In genomic region chr19:3545669-3546034, GRCh38 we compare ENCODE assay signal across 15 cellular contexts. TPM values are rescaled to one million over a fixed set of nuclear protein-coding genes. Genes with fewer than 3 reads are reported as not detected.
DNase-seq lines count a peak whose midpoint lies in the region; ATAC-seq, FAIRE-seq and TF ChIP-seq lines count a peak whose summit lies in the region.
"Had no signal": no experiment of that assay in that cellular context is flagged by ENCODE, and none has a peak within 500 bp of the region (broad histone marks: within the 10 kb centered on the region; RNA-seq: fewer than 3 reads in every experiment).

No MANE protein-coding gene starts in this region.

- H3K36me3 ChIP-seq in mammary epithelial cell (ENCODE audit: insufficient read depth, low read length) (peaks cover 3% of the 10 kb centered on the region), SJCRH30 (peaks cover 7% of the 10 kb centered on the region; the same call in 1 of the 2 replicates), kidney (ENCODE audit: control insufficient read depth in 1 of 2, insufficient read depth in 2 of 2, low read length in 2 of 2) (peaks cover 0 to 13% of the 10 kb centered on the region in 2 donors)
- peaks cover 0 to 68% (median 0%) of the 10 kb centered on the region in 3 experiments for H3K36me3 ChIP-seq in naive thymus-derived CD4-positive, alpha-beta T cell (ENCODE audit: control insufficient read depth in 2 of 3, insufficient read depth in 3 of 3, low read length in 3 of 3)
- H3K36me3 ChIP-seq: transverse colon had no signal

- in situ Hi-C loops in mammary epithelial cell (cut with MboI; ENCODE audit: low sequenced_read_pairs in 2 of 2), result no loop called here

- H3K9ac ChIP-seq in mammary epithelial cell (ENCODE audit: insufficient read depth, low read length) (no peak overlapping the region), kidney (ENCODE audit: low read length in 2 of 2) (no peak overlapping the region)

- peak overlapping the region; percentile 85 for H3K27ac Mint-ChIP-seq in MCF 10A (ENCODE audit: low read depth, unreplicated experiment)
- peak overlapping the region; percentile 85 for H3K27ac Mint-ChIP-seq in activated T-helper 17 cell treated with anti-CD3 and anti-CD28 coated beads, Interleukin-2, amount 50 U/mL, for 72 hours
- H3K27ac Mint-ChIP-seq in naive thymus-derived CD4-positive, alpha-beta T cell, result peak overlapping the region in 8 of 9 donors; percentile 30 to 85 (median 55)
- H3K27ac Mint-ChIP-seq: GM23338, nephron had no signal

- peaks cover 11% of the 10 kb centered on the region for H3K4me1 Mint-ChIP-seq in MCF 10A (ENCODE audit: insufficient read depth, unreplicated experiment)
- H3K4me1 Mint-ChIP-seq in activated T-helper 17 cell treated with anti-CD3 and anti-CD28 coated beads, Interleukin-2, amount 50 U/mL, for 72 hours, result peaks cover 5% of the 10 kb centered on the region
- H3K4me1 Mint-ChIP-seq in naive thymus-derived CD4-positive, alpha-beta T cell, result peaks cover 4 to 17% (median 11%) of the 10 kb centered on the region in 7 donors
- H3K4me1 Mint-ChIP-seq: GM23338, nephron had no signal

- dilution Hi-C loops in mammary epithelial cell (cut with HindIII; ENCODE audit: low sequenced_read_pairs), result no loop called here

- CTCF ChIA-PET in MCF 10A (lab: Yijun Ruan, JAX) (interaction anchor here (0.6 to 3.0 kb wide), 11 partner anchors 9 to 219 kb away, joined by 3 to 22 read pairs (median 4); partner anchors contain the start of genes MFSD12 and TJP3), mammary epithelial cell (lab: Charles Lee; ENCODE audit: low non-redundant PET) (interaction anchor here (0.7 kb wide), 1 partner anchor 39 kb away, joined by 3 read pairs; no protein-coding TSS in a partner anchor)
- CTCF ChIA-PET in naive thymus-derived CD4-positive, alpha-beta T cell (lab: Charles Lee), result interaction anchor here (0.6 to 3.2 kb wide), 7 partner anchors 10 to 251 kb away, joined by 3 to 30 read pairs (median 4); partner anchors contain the start of genes GIPC3 and MFSD12

- no TSS peak for BruUV-seq in MCF 10A (replicated peaks; lab: Mats Ljungman, UMichigan)
- no TSS peak for BruUV-seq in mammary epithelial cell (replicated peaks; lab: Mats Ljungman, UMichigan)

- ATAC-seq in activated T-helper 17 cell treated with anti-CD3 and anti-CD28 coated beads, Interleukin-2, amount 50 U/mL, for 72 hours (replicated peaks), result no peak
- no peak for ATAC-seq in naive thymus-derived CD4-positive, alpha-beta T cell
- no peak for ATAC-seq in GM21619 (IDR thresholded peaks at IDR 0.05; ENCODE audit: unreplicated experiment)

- WGBS in mammary epithelial cell (ENCODE audit: low coverage, missing lambda C conversion rate), result 43% methylated on average over 10 of the region's 10 CpGs

- intact Hi-C loops in MCF 10A (cut with micrococcal nuclease) (loop anchor here (1.0 kb wide), 1 partner anchor 73 kb away; no protein-coding TSS in a partner anchor), mammary epithelial cell (cut with micrococcal nuclease) (loop anchor here (1.0 kb wide), 2 partner anchors 30 to 73 kb away; no protein-coding TSS in a partner anchor), kidney (cut with DNase I) (no loop called here)
- intact Hi-C loops in naive thymus-derived CD4-positive, alpha-beta T cell (cut with micrococcal nuclease), result loop anchor here (1.0 to 2.0 kb wide), 4 partner anchors 9 to 161 kb away; partner anchors contain the start of gene GIPC3 (in 1 of the 2)

- H3K9me3 ChIP-seq in mammary epithelial cell (replicated peaks; ENCODE audit: insufficient read depth, low read length) (no peaks in the 10 kb centered on the region), SJCRH30 (replicated peaks) (no peaks in the 10 kb centered on the region), kidney (ENCODE audit: control insufficient read depth in 1 of 2, low read length in 2 of 2) (no peaks in the 10 kb centered on the region)
- H3K9me3 ChIP-seq in naive thymus-derived CD4-positive, alpha-beta T cell (ENCODE audit: control insufficient read depth in 2 of 3, low read length in 3 of 3), result no peaks in the 10 kb centered on the region
- H3K9me3 ChIP-seq: heart left ventricle, transverse colon had no signal

- H3K27me3 Mint-ChIP-seq in MCF 10A (ENCODE audit: insufficient read depth, unreplicated experiment), result no peaks in the 10 kb centered on the region
- H3K27me3 Mint-ChIP-seq in activated T-helper 17 cell treated with anti-CD3 and anti-CD28 coated beads, Interleukin-2, amount 50 U/mL, for 72 hours, result no peaks in the 10 kb centered on the region
- H3K27me3 Mint-ChIP-seq in naive thymus-derived CD4-positive, alpha-beta T cell, result no peaks in the 10 kb centered on the region

- TF ChIP-seq CTCF in MCF 10A (IDR thresholded peaks at IDR 0.05; ENCODE audit: unreplicated experiment) (no peak), mammary epithelial cell (conservative IDR thresholded peaks at IDR 0.05 in 1 of 2, IDR thresholded peaks at IDR 0.05 in 1 of 2; ENCODE audit: extremely low read depth in 1 of 2, insufficient read depth in 1 of 2, low read depth in 1 of 2, low read length in 2 of 2) (no peak), kidney (IDR thresholded peaks at IDR 0.05; ENCODE audit: borderline replicate concordance, extremely low read depth, insufficient read depth) (no peak)

- no peak for FAIRE-seq in kidney (lab: Jason Lieb, UNC)

- H3K79me2 ChIP-seq in mammary epithelial cell (ENCODE audit: insufficient read depth, low read length), result peaks cover 22% of the 10 kb centered on the region

- no peak overlapping the region for H2AFZ ChIP-seq in mammary epithelial cell (ENCODE audit: low read depth, low read length)
- H2AFZ ChIP-seq: GM23338 had no signal

- H3K4me2 ChIP-seq in mammary epithelial cell (ENCODE audit: insufficient read depth, low read depth, low read length), result no peak overlapping the region
- H3K4me2 ChIP-seq: GM23338 had no signal

- peaks cover 4% of the 10 kb centered on the region for H4K20me1 ChIP-seq in mammary epithelial cell (ENCODE audit: insufficient read depth, low read length)

- POLR2A ChIA-PET in MCF 10A (lab: Yijun Ruan, JAX), result interaction anchor here (0.6 to 2.1 kb wide), 3 partner anchors 8 to 32 kb away, joined by 3 to 15 read pairs (median 3); partner anchors contain the start of gene MFSD12
- POLR2A ChIA-PET in naive thymus-derived CD4-positive, alpha-beta T cell (lab: Charles Lee), result interaction anchor here (0.9 to 3.6 kb wide), 3 partner anchors 9 to 82 kb away, joined by 3 to 25 read pairs (median 10); partner anchors contain the start of gene MFSD12

- DNase-seq in MCF 10A (ENCODE audit: unreplicated experiment), result no peak
- no peak for DNase-seq in mammary epithelial cell
- DNase-seq in naive thymus-derived CD4-positive, alpha-beta T cell, result no peak
- DNase-seq in stimulated activated CD4-positive, alpha-beta T cell treated with anti-CD3 and anti-CD28 coated beads, Interleukin-2, amount 100 ng/mL, for 24 hours, result no peak
- DNase-seq in SJCRH30, result no peak
- DNase-seq in kidney, result no peak
- DNase-seq: amniotic stem cell had no signal

- H3K4me3 Mint-ChIP-seq in MCF 10A (ENCODE audit: unreplicated experiment), result no peak overlapping the region
- peak overlapping the region; percentile 13 for H3K4me3 Mint-ChIP-seq in activated T-helper 17 cell treated with anti-CD3 and anti-CD28 coated beads, Interleukin-2, amount 50 U/mL, for 72 hours
- peak overlapping the region in 1 of 10 donors; percentile 42 for H3K4me3 Mint-ChIP-seq in naive thymus-derived CD4-positive, alpha-beta T cell
- H3K4me3 Mint-ChIP-seq: GM23338, immature natural killer cell, nephron had no signal

- H3K36me3 Mint-ChIP-seq in MCF 10A (ENCODE audit: insufficient read depth, unreplicated experiment), result peaks cover 41% of the 10 kb centered on the region
- H3K36me3 Mint-ChIP-seq in activated T-helper 17 cell treated with anti-CD3 and anti-CD28 coated beads, Interleukin-2, amount 50 U/mL, for 72 hours (ENCODE audit: low read depth), result peaks cover 18% of the 10 kb centered on the region
- H3K36me3 Mint-ChIP-seq in naive thymus-derived CD4-positive, alpha-beta T cell, result peaks cover 0 to 2% (median 0%) of the 10 kb centered on the region in 5 donors
- H3K36me3 Mint-ChIP-seq: immature natural killer cell had no signal

- H3K4me1 ChIP-seq in mammary epithelial cell (ENCODE audit: insufficient read depth, low read length), result peaks cover 15% of the 10 kb centered on the region
- H3K4me1 ChIP-seq in naive thymus-derived CD4-positive, alpha-beta T cell (ENCODE audit: control insufficient read depth in 2 of 2, insufficient read depth in 2 of 2, low read length in 2 of 2), result no peaks in the 10 kb centered on the region
- no peaks in the 10 kb centered on the region for H3K4me1 ChIP-seq in SJCRH30
- peaks cover 0 to 3% of the 10 kb centered on the region in 2 donors for H3K4me1 ChIP-seq in kidney (ENCODE audit: control insufficient read depth in 1 of 2, insufficient read depth in 1 of 2, low read depth in 1 of 2, low read length in 2 of 2)
- H3K4me1 ChIP-seq: transverse colon had no signal

- no peak overlapping the region for H3K27ac ChIP-seq in mammary epithelial cell (ENCODE audit: insufficient read depth, low read depth, low read length)
- peak overlapping the region; percentile 19 for H3K27ac ChIP-seq in naive thymus-derived CD4-positive, alpha-beta T cell (ENCODE audit: low read depth, low read length)
- H3K27ac ChIP-seq in SJCRH30, result no peak overlapping the region
- no peak overlapping the region for H3K27ac ChIP-seq in kidney (ENCODE audit: low read depth in 2 of 2, low read length in 2 of 2)
- H3K27ac ChIP-seq: heart left ventricle, transverse colon had no signal

- no peaks in the 10 kb centered on the region for H3K27me3 ChIP-seq in mammary epithelial cell (ENCODE audit: insufficient read depth, low read length)
- no peaks in the 10 kb centered on the region for H3K27me3 ChIP-seq in naive thymus-derived CD4-positive, alpha-beta T cell (ENCODE audit: control insufficient read depth in 2 of 2, insufficient read depth in 2 of 2, low read length in 2 of 2)
- H3K27me3 ChIP-seq in SJCRH30, result no peaks in the 10 kb centered on the region
- H3K27me3 ChIP-seq: heart left ventricle, transverse colon had no signal

- H3K4me3 ChIP-seq in mammary epithelial cell (replicated peaks in 1 of 3; ENCODE audit: insufficient read depth in 1 of 3, low read depth in 2 of 3, low read length in 3 of 3) (no peak overlapping the region), SJCRH30 (no peak overlapping the region), kidney (ENCODE audit: low read length in 2 of 2) (no peak overlapping the region)
- H3K4me3 ChIP-seq in naive thymus-derived CD4-positive, alpha-beta T cell (ENCODE audit: low read length), result no peak overlapping the region
- H3K4me3 ChIP-seq: GM23338, heart left ventricle, transverse colon had no signal

- no peaks in the 10 kb centered on the region for H3K9me3 Mint-ChIP-seq in MCF 10A (ENCODE audit: unreplicated experiment)
- H3K9me3 Mint-ChIP-seq in activated T-helper 17 cell treated with anti-CD3 and anti-CD28 coated beads, Interleukin-2, amount 50 U/mL, for 72 hours, result no peaks in the 10 kb centered on the region
- no peaks in the 10 kb centered on the region for H3K9me3 Mint-ChIP-seq in naive thymus-derived CD4-positive, alpha-beta T cell
- H3K9me3 Mint-ChIP-seq: GM23338, immature natural killer cell, nephron had no signal

RNA-seq across cellular contexts. Expression of gene TEKTIP1, which starts 6.7 kb away (rescaled TPM):
- 0.49 and 1.0 TPM in 2 replicates for total RNA-seq in MCF 10A (2022)
- 1 to 10 TPM in 1 of 2 donors, not detected in 1; 1.9 TPM for total RNA-seq in mammary epithelial cell
- polyA plus RNA-seq in mammary epithelial cell, result not detected
- polyA minus RNA-seq in mammary epithelial cell, result not detected
- total RNA-seq in activated T-helper 17 cell treated with anti-CD3 and anti-CD28 coated beads, Interleukin-2, amount 50 U/mL, for 72 hours, result 1 to 10 TPM; 2.1 to 4.0 TPM
- 10 to 100 TPM in 3 of 5 experiments, 1 to 10 TPM in 2; 5.6 to 11.5 (median 10.6) TPM for total RNA-seq in naive thymus-derived CD4-positive, alpha-beta T cell
- polyA plus RNA-seq in naive thymus-derived CD4-positive, alpha-beta T cell, result not detected
- total RNA-seq in SJCRH30 (2014; rRNA removed; shearing (Covaris generic)), result not detected in 2 replicates
- total RNA-seq in kidney, result 9.2 TPM
- polyA plus RNA-seq in kidney (ENCODE audit: insufficient read depth, low read depth, low replicate concordance), result 1.2 TPM
- total RNA-seq: GM23338, renal cortical epithelial cell had no signal
- polyA plus RNA-seq: GM23338, heart left ventricle, immature natural killer cell had no signal

RNA-seq across cellular contexts. Expression of gene MFSD12, which starts 11.7 kb away (rescaled TPM):
- 77.5 and 79.4 TPM in 2 replicates for total RNA-seq in MCF 10A (2022)
- total RNA-seq in mammary epithelial cell, result 100 to 1,000 TPM; 113 to 267 TPM
- 61.6 TPM for polyA plus RNA-seq in mammary epithelial cell
- polyA minus RNA-seq in mammary epithelial cell, result 72.3 TPM
- 10 to 100 TPM; 38.3 to 64.1 TPM for total RNA-seq in activated T-helper 17 cell treated with anti-CD3 and anti-CD28 coated beads, Interleukin-2, amount 50 U/mL, for 72 hours
- total RNA-seq in naive thymus-derived CD4-positive, alpha-beta T cell, result 100 to 1,000 TPM in 3 of 5 experiments, 10 to 100 TPM in 2; 95.2 to 153 (median 101) TPM
- 10 to 100 TPM; 41.2 to 74.0 TPM for polyA plus RNA-seq in naive thymus-derived CD4-positive, alpha-beta T cell
- total RNA-seq in SJCRH30 (2014; rRNA removed; shearing (Covaris generic)), result 54.6 and 57.1 TPM in 2 replicates
- 124 TPM for total RNA-seq in kidney
- polyA plus RNA-seq in kidney (ENCODE audit: insufficient read depth, low read depth, low replicate concordance), result 113 TPM

RNA-seq across cellular contexts. Expression of gene HMG20B, which starts 27.1 kb away (rescaled TPM):
- total RNA-seq in MCF 10A (2022), result 54.7 and 64.7 TPM in 2 replicates
- total RNA-seq in mammary epithelial cell, result 100 to 1,000 TPM in 1 of 2 donors, 10 to 100 TPM in 1; 95.7 to 162 TPM
- polyA plus RNA-seq in mammary epithelial cell, result 51.6 TPM
- polyA minus RNA-seq in mammary epithelial cell, result 13.5 TPM
- total RNA-seq in activated T-helper 17 cell treated with anti-CD3 and anti-CD28 coated beads, Interleukin-2, amount 50 U/mL, for 72 hours, result 10 to 100 TPM; 40.0 to 52.3 TPM
- total RNA-seq in naive thymus-derived CD4-positive, alpha-beta T cell, result 10 to 100 TPM; 37.9 to 63.7 (median 53.0) TPM
- 10 to 100 TPM; 50.6 to 65.6 TPM for polyA plus RNA-seq in naive thymus-derived CD4-positive, alpha-beta T cell
- total RNA-seq in SJCRH30 (2014; rRNA removed; shearing (Covaris generic)), result 45.0 and 48.0 TPM in 2 replicates
- total RNA-seq in kidney, result 69.7 TPM
- 82.6 TPM for polyA plus RNA-seq in kidney (ENCODE audit: insufficient read depth, low read depth, low replicate concordance)

RNA-seq across cellular contexts. Expression of gene FZR1, which starts 39.5 kb away (rescaled TPM):
- 46.4 and 48.9 TPM in 2 replicates for total RNA-seq in MCF 10A (2022)
- 10 to 100 TPM; 49.8 to 55.0 TPM for total RNA-seq in mammary epithelial cell
- polyA plus RNA-seq in mammary epithelial cell, result 35.3 TPM
- 46.5 TPM for polyA minus RNA-seq in mammary epithelial cell
- 10 to 100 TPM; 51.5 to 64.3 TPM for total RNA-seq in activated T-helper 17 cell treated with anti-CD3 and anti-CD28 coated beads, Interleukin-2, amount 50 U/mL, for 72 hours
- total RNA-seq in naive thymus-derived CD4-positive, alpha-beta T cell, result 10 to 100 TPM; 60.7 to 90.7 (median 71.3) TPM
- 10 to 100 TPM in 1 of 2 donors, 1 to 10 TPM in 1; 7.8 to 15.1 TPM for polyA plus RNA-seq in naive thymus-derived CD4-positive, alpha-beta T cell
- total RNA-seq in SJCRH30 (2014; rRNA removed; shearing (Covaris generic)), result 31.4 and 31.8 TPM in 2 replicates
- total RNA-seq in kidney, result 48.0 TPM
- polyA plus RNA-seq in kidney (ENCODE audit: insufficient read depth, low read depth, low replicate concordance), result 28.4 TPM

RNA-seq across cellular contexts. Expression of gene GIPC3, which starts 39.6 kb away (rescaled TPM):
- total RNA-seq in MCF 10A (2022) (not detected in 2 replicates), mammary epithelial cell (not detected), kidney (2.1 TPM)
- polyA plus RNA-seq in mammary epithelial cell (0.01 TPM), kidney (ENCODE audit: insufficient read depth, low read depth, low replicate concordance) (2.1 TPM)
- polyA minus RNA-seq in mammary epithelial cell, result not detected
- under 1 TPM; 0.32 to 0.42 TPM for total RNA-seq in activated T-helper 17 cell treated with anti-CD3 and anti-CD28 coated beads, Interleukin-2, amount 50 U/mL, for 72 hours
- 1 to 10 TPM in 4 of 5 experiments, under 1 TPM in 1; 0.85 to 3.3 (median 2.9) TPM for total RNA-seq in naive thymus-derived CD4-positive, alpha-beta T cell
- polyA plus RNA-seq in naive thymus-derived CD4-positive, alpha-beta T cell, result 1 to 10 TPM; 1.3 to 1.5 TPM
- total RNA-seq in SJCRH30 (2014; rRNA removed; shearing (Covaris generic)), result 0.03 and 0.06 TPM in 2 replicates
- total RNA-seq: renal cortical epithelial cell had no signal
